20 cellular contexts compared by ENCODE assay signal in the genomic region with DNA sequence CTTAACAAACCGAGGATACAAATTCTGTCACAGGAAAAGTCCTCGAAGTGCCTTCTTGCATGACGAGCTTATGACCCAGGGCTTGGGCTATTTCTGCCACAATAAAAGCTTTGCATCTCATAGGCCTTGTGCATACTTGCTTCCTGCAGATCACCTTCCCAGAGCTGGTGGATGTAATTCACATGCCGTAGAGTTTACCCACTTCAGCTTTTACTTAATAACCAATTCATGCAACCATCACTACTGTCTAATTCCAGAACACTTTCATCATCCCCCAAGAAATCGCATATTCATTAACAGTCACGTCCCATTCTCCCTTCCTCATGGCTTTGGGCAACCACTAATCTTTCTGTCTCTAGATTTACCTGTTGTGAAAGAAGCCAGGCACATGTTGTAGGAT. TPM values are rescaled to one million over a fixed set of nuclear protein-coding genes. Genes with fewer than 3 reads are reported as not detected.
"Had no signal": no experiment of that assay in that cellular context is flagged by ENCODE, and none has a peak within 500 bp of the region (broad histone marks: within the 10 kb centered on the region; RNA-seq: fewer than 3 reads in every experiment).

No MANE protein-coding gene starts in this region.

- ATAC-seq: activated naive CD8-positive, alpha-beta T cell treated with anti-CD3 and anti-CD28 coated beads, Interleukin-2, amount 50 U/mL, for 24 hours; effector memory CD8-positive, alpha-beta T cell; left ventricle myocardium superior had no signal

- H3K27ac Mint-ChIP-seq: activated naive CD4-positive, alpha-beta T cell treated with anti-CD3 and anti-CD28 coated beads for 36 hours; activated naive CD8-positive, alpha-beta T cell treated with anti-CD3 and anti-CD28 coated beads, Interleukin-2, amount 50 U/mL, for 24 hours; activated T-helper 1 cell treated with anti-CD3 and anti-CD28 coated beads, Interleukin-12 subunit alpha, Interleukin-12 subunit beta, Interleukin-2, Interleukin-4 antibody, amounts not matched to agents 30 ng/mL and 10 ng/mL and 1 ng/mL, durations not matched to agents 14 hours and 24 hours and 36 hours; effector memory CD8-positive, alpha-beta T cell; memory B cell; nephron had no signal

- H3K4me1 ChIP-seq: ascending aorta, psoas muscle, testis had no signal

- H3K4me3 Mint-ChIP-seq: activated naive CD4-positive, alpha-beta T cell treated with anti-CD3 and anti-CD28 coated beads for 36 hours; activated naive CD8-positive, alpha-beta T cell treated with anti-CD3 and anti-CD28 coated beads, Interleukin-2, amount 50 U/mL, for 24 hours; activated T-helper 1 cell treated with anti-CD3 and anti-CD28 coated beads, Interleukin-12 subunit alpha, Interleukin-12 subunit beta, Interleukin-2, Interleukin-4 antibody, amounts not matched to agents 30 ng/mL and 10 ng/mL and 1 ng/mL, durations not matched to agents 14 hours and 24 hours and 36 hours; effector memory CD8-positive, alpha-beta T cell; memory B cell; nephron had no signal

- H3K27ac ChIP-seq: ascending aorta, psoas muscle, sigmoid colon, testis had no signal

- H3K36me3 ChIP-seq: ascending aorta had no signal

- H3K36me3 Mint-ChIP-seq: memory B cell had no signal

- H3K9me3 ChIP-seq: ascending aorta, psoas muscle, sigmoid colon, stomach, testis had no signal

- H3K9me3 Mint-ChIP-seq: activated naive CD4-positive, alpha-beta T cell treated with anti-CD3 and anti-CD28 coated beads for 36 hours; activated naive CD8-positive, alpha-beta T cell treated with anti-CD3 and anti-CD28 coated beads, Interleukin-2, amount 50 U/mL, for 24 hours; activated T-helper 1 cell treated with anti-CD3 and anti-CD28 coated beads, Interleukin-12 subunit alpha, Interleukin-12 subunit beta, Interleukin-2, Interleukin-4 antibody, amounts not matched to agents 30 ng/mL and 10 ng/mL and 1 ng/mL, durations not matched to agents 14 hours and 24 hours and 36 hours; effector memory CD8-positive, alpha-beta T cell had no signal

- DNase-seq: activated CD4-positive, alpha-beta T cell treated with anti-CD3 and anti-CD28 coated beads, Interleukin-2, amount 50 U/mL, for 1 hour; activated CD8-positive, alpha-beta memory T cell treated with anti-CD3 and anti-CD28 coated beads for 24 hours; activated naive CD4-positive, alpha-beta T cell treated with anti-CD3 and anti-CD28 coated beads for 36 hours; activated naive CD8-positive, alpha-beta T cell treated with anti-CD3 and anti-CD28 coated beads, Interleukin-2, amount 50 U/mL, for 24 hours; dermis blood vessel endothelial cell; effector memory CD8-positive, alpha-beta T cell; hippocampal formation; left ventricle myocardium superior; occipital lobe; psoas muscle; stimulated activated CD4-positive, alpha-beta T cell treated with anti-CD3 and anti-CD28 coated beads, Interleukin-12 subunit alpha, Interleukin-12 subunit beta, amount 100 ng/mL, for 4 hours; stimulated activated CD4-positive, alpha-beta T cell treated with anti-CD3 and anti-CD28 coated beads, Interleukin-2, amount 100 ng/mL, for 24 hours; stomach; testis had no signal

- H3K27me3 ChIP-seq: ascending aorta, sigmoid colon, stomach, testis had no signal

- H3K4me1 Mint-ChIP-seq: activated naive CD8-positive, alpha-beta T cell treated with anti-CD3 and anti-CD28 coated beads, Interleukin-2, amount 50 U/mL, for 24 hours; memory B cell had no signal

- H3K4me3 ChIP-seq: ascending aorta, psoas muscle, sigmoid colon, stomach, testis had no signal

RNA-seq across cellular contexts. Expression of gene BDKRB1, which starts 9.0 kb away (rescaled TPM):
- total RNA-seq: activated naive CD4-positive, alpha-beta T cell treated with anti-CD3 and anti-CD28 coated beads for 36 hours; activated T-helper 1 cell treated with anti-CD3 and anti-CD28 coated beads, Interleukin-12 subunit alpha, Interleukin-12 subunit beta, Interleukin-2, Interleukin-4 antibody, amounts not matched to agents 30 ng/mL and 10 ng/mL and 1 ng/mL, durations not matched to agents 14 hours and 24 hours and 36 hours; ascending aorta; chondrocyte; dermis blood vessel endothelial cell; left ventricle myocardium superior; occipital lobe had no signal

RNA-seq across cellular contexts. Expression of gene BDKRB2, which starts 42.4 kb away (rescaled TPM):
- total RNA-seq: activated T-helper 1 cell treated with anti-CD3 and anti-CD28 coated beads, Interleukin-12 subunit alpha, Interleukin-12 subunit beta, Interleukin-2, Interleukin-4 antibody, amounts not matched to agents 30 ng/mL and 10 ng/mL and 1 ng/mL, durations not matched to agents 14 hours and 24 hours and 36 hours had no signal
